ENCODE assay signal across 21 cellular contexts in genomic region chr4:6207602-6208001, GRCh38. TPM values are rescaled to one million over a fixed set of nuclear protein-coding genes. Genes with fewer than 3 reads are reported as not detected.
"Had no signal": no experiment of that assay in that cellular context is flagged by ENCODE, and none has a peak within 500 bp of the region (broad histone marks: within the 10 kb centered on the region; RNA-seq: fewer than 3 reads in every experiment).

No MANE protein-coding gene starts in this region.

- DNase-seq: activated CD4-positive, alpha-beta memory T cell treated with anti-CD3 and anti-CD28 coated beads for 36 hours; activated CD4-positive, alpha-beta T cell treated with anti-CD3 and anti-CD28 coated beads for 36 hours; activated gamma-delta T cell treated with Interleukin-2 at 50 U/mL for 16 hours; activated T-cell treated with anti-CD3 and anti-CD28 coated beads for 4 hours; effector memory CD4-positive, alpha-beta T cell; heart left ventricle; kidney glomerular epithelial cell; left ventricle myocardium inferior; mammary epithelial cell; nephron progenitor cell; nucleus accumbens; stimulated activated naive CD8-positive, alpha-beta T cell treated with anti-CD3 and anti-CD28 coated beads, Interleukin-15, Interleukin-2, amounts not matched to agents 100 U/mL and 50 U/mL, for 24 hours; transverse colon had no signal

- H3K9me3 ChIP-seq: esophagus muscularis mucosa, heart left ventricle, left ventricle myocardium inferior, transverse colon, vagina had no signal

- H3K4me1 ChIP-seq: esophagus muscularis mucosa, gastroesophageal sphincter, heart left ventricle, left ventricle myocardium inferior, transverse colon, vagina had no signal

- H3K4me3 ChIP-seq: esophagus muscularis mucosa, gastroesophageal sphincter, heart left ventricle, left ventricle myocardium inferior, skin epidermis, transverse colon, vagina had no signal

- H3K27ac ChIP-seq: esophagus muscularis mucosa, gastroesophageal sphincter, heart left ventricle, left ventricle myocardium inferior, skin epidermis, transverse colon, vagina had no signal

- H3K36me3 ChIP-seq: esophagus muscularis mucosa, gastroesophageal sphincter, heart left ventricle, left ventricle myocardium inferior, transverse colon, vagina had no signal

- H3K27me3 ChIP-seq: transverse colon, vagina had no signal

- ATAC-seq: activated CD4-positive, alpha-beta T cell treated with anti-CD3 and anti-CD28 coated beads for 36 hours; activated naive CD4-positive, alpha-beta T cell treated with anti-CD3 and anti-CD28 coated beads, Interleukin-2, amount 50 U/mL, for 72 hours; gastroesophageal sphincter; heart left ventricle; stimulated activated naive CD8-positive, alpha-beta T cell treated with anti-CD3 and anti-CD28 coated beads, Interleukin-15, Interleukin-2, amounts not matched to agents 100 U/mL and 50 U/mL, for 24 hours had no signal

RNA-seq across cellular contexts. Expression of gene JAKMIP1, which starts 7.3 kb away (rescaled TPM):
- total RNA-seq: bronchial epithelial cell, endothelial cell of umbilical vein, left ventricle myocardium inferior, mammary epithelial cell, myocyte had no signal
- polyA plus RNA-seq: endothelial cell of umbilical vein, mammary epithelial cell had no signal
